11 cellular contexts compared by ENCODE assay signal in the genomic region with DNA sequence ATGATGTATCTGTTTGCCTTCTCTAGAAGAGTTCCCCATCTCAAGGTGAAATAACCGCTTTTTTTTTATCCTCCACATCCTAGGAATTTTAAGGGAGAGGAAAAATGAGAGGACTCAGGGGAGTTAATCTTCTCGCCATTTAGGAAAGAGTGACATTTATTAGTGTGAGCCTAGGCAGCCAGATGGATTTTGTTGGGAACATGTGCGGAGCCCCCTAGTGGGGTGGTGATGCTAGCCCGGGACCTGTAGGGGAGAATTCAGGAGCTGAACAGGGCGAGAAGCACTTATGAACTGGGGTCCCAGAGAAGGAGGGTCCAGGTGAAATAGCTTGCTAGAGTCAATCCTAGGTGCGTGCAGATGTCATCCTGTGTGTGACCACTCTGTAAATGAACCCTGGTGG. TPM values are rescaled to one million over a fixed set of nuclear protein-coding genes. Genes with fewer than 3 reads are reported as not detected.
DNase-seq lines count a peak whose midpoint lies in the region; ATAC-seq, FAIRE-seq and TF ChIP-seq lines count a peak whose summit lies in the region.
"Had no signal": no experiment of that assay in that cellular context is flagged by ENCODE, and none has a peak within 500 bp of the region (broad histone marks: within the 10 kb centered on the region; RNA-seq: fewer than 3 reads in every experiment).

No MANE protein-coding gene starts in this region.

- H4K20me1 ChIP-seq in KMS-11 (ENCODE audit: insufficient read depth): no peaks in the 10 kb centered on the region

- H3K4me2 ChIP-seq in KMS-11: no peak overlapping the region

- no peaks in the 10 kb centered on the region for H3K79me2 ChIP-seq in KMS-11 (ENCODE audit: insufficient read depth, low read depth)

- no peak for FAIRE-seq in frontal cortex (lab: Jason Lieb, UNC)

- H3K36me3 ChIP-seq in KMS-11 (ENCODE audit: insufficient read depth): no peaks in the 10 kb centered on the region

- peak; percentile 28 for DNase-seq in activated CD8-positive, alpha-beta memory T cell treated with anti-CD3 and anti-CD28 coated beads, Interleukin-2, amount 50 U/mL, for 48 hours
- DNase-seq in activated CD8-positive, alpha-beta memory T cell treated with anti-CD3 and anti-CD28 coated beads, Interleukin-2, amount 10 ng/mL, durations not matched to agents 7 days and 5 days: no peak
- DNase-seq in cardiac fibroblast (ENCODE audit: low read depth in 2 of 2) (peak in 1 of 2 donors; percentile 6), retinal pigment epithelial cell (ENCODE audit: low read depth) (no peak), frontal cortex (ENCODE audit: low spot score in 2 of 2) (no peak), NCI-H1436 treated with DMSO at 0.1 percent for 48 hours (lab: John Stamatoyannopoulos, UW) (no peak), NCI-H1092 treated with DMSO at 0.1 percent for 48 hours (lab: John Stamatoyannopoulos, UW) (no peak)
- DNase-seq: activated T-cell treated with anti-CD3 and anti-CD28 coated beads, Interleukin-2, amount 50 U/mL, for 1 hour had no signal

- H3K4me3 Mint-ChIP-seq in activated CD8-positive, alpha-beta memory T cell treated with anti-CD3 and anti-CD28 coated beads, Interleukin-2, amount 10 ng/mL, durations not matched to agents 7 days and 5 days: no peak overlapping the region
- H3K4me3 Mint-ChIP-seq: B cell had no signal

- no peaks in the 10 kb centered on the region for H3K4me1 ChIP-seq in KMS-11 (ENCODE audit: low read depth, poor library complexity, severe bottlenecking)

- TF ChIP-seq CTCF in KMS-11 (conservative IDR thresholded peaks at IDR 0.05; ENCODE audit: low read depth, low read length) (peak; percentile 40), cardiac fibroblast (IDR thresholded peaks at IDR 0.05; ENCODE audit: low read depth, low read length) (peak; percentile 31), retinal pigment epithelial cell (conservative IDR thresholded peaks at IDR 0.05; ENCODE audit: low read depth, low read length) (peak; percentile 62)

- H2AFZ ChIP-seq in KMS-11 (ENCODE audit: low read depth): no peak overlapping the region

- no peaks in the 10 kb centered on the region for H3K9me3 Mint-ChIP-seq in activated CD8-positive, alpha-beta memory T cell treated with anti-CD3 and anti-CD28 coated beads, Interleukin-2, amount 10 ng/mL, durations not matched to agents 7 days and 5 days (ENCODE audit: low read depth)

- peaks cover 49% of the 10 kb centered on the region for H3K4me1 Mint-ChIP-seq in activated CD8-positive, alpha-beta memory T cell treated with anti-CD3 and anti-CD28 coated beads, Interleukin-2, amount 10 ng/mL, durations not matched to agents 7 days and 5 days

- CTCF ChIA-PET in activated CD8-positive, alpha-beta memory T cell treated with anti-CD3 and anti-CD28 coated beads, Interleukin-2, amount 10 ng/mL, durations not matched to agents 7 days and 5 days (lab: Charles Lee): interaction anchor here (0.6 to 2.3 kb wide), 3 partner anchors 8 to 76 kb away, joined by 3 to 11 read pairs (median 8); no protein-coding TSS in a partner anchor

- H3K9ac ChIP-seq in KMS-11: no peak overlapping the region

- H3K27me3 ChIP-seq in KMS-11 (ENCODE audit: insufficient read depth, low read depth): no peaks in the 10 kb centered on the region
- H3K27me3 ChIP-seq: right atrium auricular region had no signal

- peaks cover 2% of the 10 kb centered on the region for H3K27me3 Mint-ChIP-seq in activated CD8-positive, alpha-beta memory T cell treated with anti-CD3 and anti-CD28 coated beads, Interleukin-2, amount 10 ng/mL, durations not matched to agents 7 days and 5 days
- H3K27me3 Mint-ChIP-seq: B cell had no signal

- H3K4me3 ChIP-seq in KMS-11 (IDR thresholded peaks at IDR 0.05; ENCODE audit: insufficient read depth, low read depth, low read length) (no peak overlapping the region), cardiac fibroblast (replicated peaks in 1 of 2; ENCODE audit: low read depth in 2 of 2, low read length in 2 of 2) (no peak overlapping the region), retinal pigment epithelial cell (ENCODE audit: low read length) (no peak overlapping the region)
- H3K4me3 ChIP-seq: right atrium auricular region had no signal

- no peak overlapping the region for H3K27ac ChIP-seq in KMS-11
- H3K27ac ChIP-seq: right atrium auricular region had no signal

- ATAC-seq in activated CD8-positive, alpha-beta memory T cell treated with anti-CD3 and anti-CD28 coated beads, Interleukin-2, amount 10 ng/mL, durations not matched to agents 7 days and 5 days: no peak

- no peak overlapping the region for H3K27ac Mint-ChIP-seq in activated CD8-positive, alpha-beta memory T cell treated with anti-CD3 and anti-CD28 coated beads, Interleukin-2, amount 10 ng/mL, durations not matched to agents 7 days and 5 days
- H3K27ac Mint-ChIP-seq: B cell had no signal

- H3K36me3 Mint-ChIP-seq in activated CD8-positive, alpha-beta memory T cell treated with anti-CD3 and anti-CD28 coated beads, Interleukin-2, amount 10 ng/mL, durations not matched to agents 7 days and 5 days: peaks cover 29% of the 10 kb centered on the region

RNA-seq across cellular contexts. Expression of a gene that starts 10.7 kb away (rescaled TPM):
- total RNA-seq in activated CD8-positive, alpha-beta memory T cell treated with anti-CD3 and anti-CD28 coated beads, Interleukin-2, amount 10 ng/mL, durations not matched to agents 7 days and 5 days: 10 to 100 TPM; 22.5 to 25.1 TPM
- total RNA-seq in frontal cortex: 2.0 TPM

RNA-seq across cellular contexts. Expression of a gene that starts 25.6 kb away (rescaled TPM):
- not detected for total RNA-seq in activated CD8-positive, alpha-beta memory T cell treated with anti-CD3 and anti-CD28 coated beads, Interleukin-2, amount 10 ng/mL, durations not matched to agents 7 days and 5 days
- total RNA-seq in frontal cortex: 9.4 TPM

Comparison
In these comparisons a context has a peak if more than half of its experiments do, and no peak if none do; other contexts are left out.
1. RNA of a gene that starts 25.6 kb away (total RNA-seq): 9.4 TPM in frontal cortex (single experiment); not detected in activated CD8-positive, alpha-beta memory T cell treated with anti-CD3 and anti-CD28 coated beads, Interleukin-2, amount 10 ng/mL, durations not matched to agents 7 days and 5 days; every median in the first group is over 10 times any median in the second.
2. Peak in every context shown above with its lines, with median percentiles within 50 percentile points of each other: CTCF ChIP-seq.